Comparison of ENCODE assay signal across 1 cellular context in genomic region chr14:57498035-57498434, GRCh38.
TF ChIP-seq lines count a peak whose summit lies in the region.

No MANE protein-coding gene starts in this region.

TF ChIP-seq in HepG2, 621 proteins besides CTCF, POLR2A, EP300 and RAD21 (continued from another document):
- TF ChIP-seq, protein P1, sequence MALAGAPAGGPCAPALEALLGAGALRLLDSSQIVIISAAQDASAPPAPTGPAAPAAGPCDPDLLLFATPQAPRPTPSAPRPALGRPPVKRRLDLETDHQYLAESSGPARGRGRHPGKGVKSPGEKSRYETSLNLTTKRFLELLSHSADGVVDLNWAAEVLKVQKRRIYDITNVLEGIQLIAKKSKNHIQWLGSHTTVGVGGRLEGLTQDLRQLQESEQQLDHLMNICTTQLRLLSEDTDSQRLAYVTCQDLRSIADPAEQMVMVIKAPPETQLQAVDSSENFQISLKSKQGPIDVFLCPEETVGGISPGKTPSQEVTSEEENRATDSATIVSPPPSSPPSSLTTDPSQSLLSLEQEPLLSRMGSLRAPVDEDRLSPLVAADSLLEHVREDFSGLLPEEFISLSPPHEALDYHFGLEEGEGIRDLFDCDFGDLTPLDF (CRISPR knock-in tag; IDR thresholded peaks at IDR 0.05) = no peak
- TF ChIP-seq ZFAT (CRISPR knock-in tag; conservative IDR thresholded peaks at IDR 0.05) (no peak), PLRG1 (conservative IDR thresholded peaks at IDR 0.05) (no peak), TGIF2 (CRISPR knock-in tag; IDR thresholded peaks at IDR 0.05) (no peak), ZKSCAN1 (IDR thresholded peaks at IDR 0.05; ENCODE audit: low read length) (no peak), ARID4A (CRISPR knock-in tag; IDR thresholded peaks at IDR 0.05; ENCODE audit: borderline replicate concordance) (no peak), SSRP1 (CRISPR knock-in tag; IDR thresholded peaks at IDR 0.05) (no peak), TFE3 (CRISPR knock-in tag; IDR thresholded peaks at IDR 0.05) (no peak), SMAD9 (CRISPR knock-in tag; IDR thresholded peaks at IDR 0.05) (no peak), ZNF678 (CRISPR knock-in tag; IDR thresholded peaks at IDR 0.05) (no peak), ZNF567 (CRISPR knock-in tag; IDR thresholded peaks at IDR 0.05; ENCODE audit: borderline replicate concordance) (no peak), FOSL1 (CRISPR knock-in tag; IDR thresholded peaks at IDR 0.05; ENCODE audit: borderline replicate concordance) (no peak), MLXIP (CRISPR knock-in tag; IDR thresholded peaks at IDR 0.05; ENCODE audit: borderline replicate concordance) (no peak), ZSCAN25 (CRISPR knock-in tag; IDR thresholded peaks at IDR 0.05) (no peak), MIER3 (CRISPR knock-in tag; IDR thresholded peaks at IDR 0.05; ENCODE audit: borderline replicate concordance) (no peak), ZNF180 (CRISPR knock-in tag; IDR thresholded peaks at IDR 0.05; ENCODE audit: borderline replicate concordance, low read depth) (no peak)
TF ChIP-seq in HepG2: peak in this region for 0.
